ENCODE assay signal across 8 cellular contexts in genomic region chr12:57632369-57632897, GRCh38. TPM values are rescaled to one million over a fixed set of nuclear protein-coding genes. Genes with fewer than 3 reads are reported as not detected.
DNase-seq lines count a peak whose midpoint lies in the region; ATAC-seq, FAIRE-seq and TF ChIP-seq lines count a peak whose summit lies in the region.

No MANE protein-coding gene starts in this region.

- H3K4me1 ChIP-seq in NT2/D1 (ENCODE audit: insufficient read depth, insufficient read length): peaks cover 5% of the 10 kb centered on the region

- peak overlapping the region; percentile 4 for H3K27ac ChIP-seq in temporal lobe (ENCODE audit: low read depth, low read length)

- peak overlapping the region; percentile 71 for H3K4me3 ChIP-seq in NT2/D1 (ENCODE audit: insufficient read length, low read depth)
- peak overlapping the region; percentile 38 for H3K4me3 ChIP-seq in bronchial epithelial cell (ENCODE audit: low read depth, low read length)

- peaks cover 32% of the 10 kb centered on the region for H3K36me3 ChIP-seq in NT2/D1 (ENCODE audit: insufficient read depth, insufficient read length, low read length)
- no peaks in the 10 kb centered on the region for H3K36me3 ChIP-seq in bronchial epithelial cell (ENCODE audit: control insufficient read depth, insufficient read depth, low read length)

- H3K9ac ChIP-seq in NT2/D1 (ENCODE audit: insufficient read length, low read depth): peak overlapping the region; percentile 92

- DNase-seq in stimulated activated CD4-positive, alpha-beta T cell treated with anti-CD3 and anti-CD28 coated beads, Interleukin-4, amount 100 ng/mL, for 24 hours: peak; percentile 28
- DNase-seq in stimulated activated CD4-positive, alpha-beta T cell treated with anti-CD3 and anti-CD28 coated beads, Interleukin-4, amount 100 ng/mL, for 4 hours: no peak
- DNase-seq in NT2/D1 (ENCODE audit: low read depth, low spot score) (no peak), bronchial epithelial cell (ENCODE audit: low read depth) (no peak), left kidney (ENCODE audit: low read depth, low spot score) (peak; percentile 47), HEK293T (ENCODE audit: extremely low spot score) (no peak)

- CTCF ChIA-PET in HEK293T (lab: Yijun Ruan, JAX): interaction anchor here (0.6 to 2.0 kb wide), 5 partner anchors 17 to 49 kb away, joined by 3 to 10 read pairs (median 3); no protein-coding TSS in a partner anchor

- FAIRE-seq in bronchial epithelial cell (lab: Jason Lieb, UNC): no peak

- TF ChIP-seq CTCF in bronchial epithelial cell (IDR thresholded peaks at IDR 0.05; ENCODE audit: insufficient read depth, low read length, severe bottlenecking): no peak

- POLR2A ChIA-PET in HEK293T (lab: Yijun Ruan, JAX): no interaction called here

- H3K9me3 ChIP-seq in NT2/D1 (ENCODE audit: insufficient read depth, low read length): no peaks in the 10 kb centered on the region

- ATAC-seq in GM21619 (IDR thresholded peaks at IDR 0.05; ENCODE audit: unreplicated experiment): no peak

- peaks cover 38% of the 10 kb centered on the region for H3K27me3 ChIP-seq in NT2/D1 (ENCODE audit: insufficient read depth, insufficient read length)
- peaks cover 23% of the 10 kb centered on the region for H3K27me3 ChIP-seq in bronchial epithelial cell (ENCODE audit: control insufficient read depth, insufficient read depth, low read length)

TF ChIP-seq in HEK293T, 16 proteins besides CTCF, POLR2A, EP300 and RAD21:
- TF ChIP-seq ZNF384 (IDR thresholded peaks at IDR 0.05) (no peak), ARNT (IDR thresholded peaks at IDR 0.05) (no peak), SP1 (IDR thresholded peaks at IDR 0.05) (no peak), HDGF (IDR thresholded peaks at IDR 0.05; ENCODE audit: borderline replicate concordance) (no peak), L3MBTL2 (conservative IDR thresholded peaks at IDR 0.05) (no peak), LEF1 (IDR thresholded peaks at IDR 0.05; ENCODE audit: borderline replicate concordance) (no peak), BHLHE40 (IDR thresholded peaks at IDR 0.05; ENCODE audit: borderline replicate concordance) (no peak), NFRKB (IDR thresholded peaks at IDR 0.05) (no peak), PKNOX1 (IDR thresholded peaks at IDR 0.05) (no peak), FOXM1 (IDR thresholded peaks at IDR 0.05; ENCODE audit: borderline replicate concordance) (no peak), ELF4 (IDR thresholded peaks at IDR 0.05) (no peak), FOXA1 (IDR thresholded peaks at IDR 0.05) (no peak), SUZ12 (IDR thresholded peaks at IDR 0.05) (no peak)

RNA-seq across cellular contexts. Expression of gene B4GALNT1, which starts 0.6 kb away (rescaled TPM):
- total RNA-seq in bronchial epithelial cell (0.13 TPM in 1 of 2 replicates, not detected in the other), temporal lobe (43.8 TPM)

RNA-seq across cellular contexts. Expression of gene ARHGEF25, which starts 21.2 kb away (rescaled TPM):
- total RNA-seq in bronchial epithelial cell (0.26 and 0.53 TPM in 2 replicates), temporal lobe (23.1 TPM)

RNA-seq across cellular contexts. Expression of gene DTX3, which starts 27.8 kb away (rescaled TPM):
- total RNA-seq in bronchial epithelial cell (1.5 and 3.7 TPM in 2 replicates), temporal lobe (47.7 TPM)

RNA-seq across cellular contexts. Expression of gene PIP4K2C, which starts 41.4 kb away (rescaled TPM):
- total RNA-seq in bronchial epithelial cell: 38.4 and 46.3 TPM in 2 replicates
- total RNA-seq in temporal lobe: 10.3 TPM

Comparison
In these comparisons a context has a peak if more than half of its experiments do, and no peak if none do; other contexts are left out.
1. DNase-seq: peak in stimulated activated CD4-positive, alpha-beta T cell treated with anti-CD3 and anti-CD28 coated beads, Interleukin-4, amount 100 ng/mL, for 24 hours (single experiment) and left kidney (single experiment); none in stimulated activated CD4-positive, alpha-beta T cell treated with anti-CD3 and anti-CD28 coated beads, Interleukin-4, amount 100 ng/mL, for 4 hours (0 of 2), NT2/D1 (single experiment), bronchial epithelial cell (single experiment) and HEK293T (single experiment).
2. RNA of gene B4GALNT1, which starts 0.6 kb away (total RNA-seq): 43.8 TPM in temporal lobe (single experiment); 0.13 TPM in bronchial epithelial cell; every median in the first group is over 10 times any median in the second.
3. RNA of gene ARHGEF25, which starts 21.2 kb away (total RNA-seq): 23.1 TPM in temporal lobe (single experiment); 0.26 to 0.53 TPM in bronchial epithelial cell; every median in the first group is over 10 times any median in the second.
4. RNA of gene DTX3, which starts 27.8 kb away (total RNA-seq): 47.7 TPM in temporal lobe (single experiment); 1.5 to 3.7 TPM in bronchial epithelial cell; every median in the first group is over 10 times any median in the second.